In genomic region chr9:1979815-1980367, GRCh38 we compare ENCODE assay signal across 10 cellular contexts. TPM values are rescaled to one million over a fixed set of nuclear protein-coding genes. Genes with fewer than 3 reads are reported as not detected.
DNase-seq lines count a peak whose midpoint lies in the region; ATAC-seq and TF ChIP-seq lines count a peak whose summit lies in the region.
"Had no signal": no experiment of that assay in that cellular context is flagged by ENCODE, and none has a peak within 500 bp of the region (broad histone marks: within the 10 kb centered on the region; RNA-seq: fewer than 3 reads in every experiment).

No MANE protein-coding gene starts in this region.

- H2AFZ ChIP-seq in KMS-11 (ENCODE audit: low read depth), result peak overlapping the region; percentile 15

- TF ChIP-seq CTCF in KMS-11 (conservative IDR thresholded peaks at IDR 0.05; ENCODE audit: low read depth, low read length) (no peak), suprapubic skin (IDR thresholded peaks at IDR 0.05) (no peak)

- TF ChIP-seq POLR2A in suprapubic skin (IDR thresholded peaks at IDR 0.05), result no peak

- no peaks in the 10 kb centered on the region for H4K20me1 ChIP-seq in KMS-11 (ENCODE audit: insufficient read depth)

- no peaks in the 10 kb centered on the region for H3K27me3 Mint-ChIP-seq in stimulated activated memory B cell treated with anti-CD40 and anti-IgM and Interleukin-4, amounts not matched to agents 10 μg/mL and 1 μg/mL and 100 μg/mL, for 72 hours
- H3K27me3 Mint-ChIP-seq in activated T-helper 1 cell treated with anti-CD3 and anti-CD28 coated beads, Interleukin-12 subunit alpha, Interleukin-12 subunit beta, Interleukin-2, Interleukin-4 antibody, amounts not matched to agents 30 ng/mL and 10 ng/mL and 1 ng/mL, durations not matched to agents 14 hours and 24 hours and 36 hours (ENCODE audit: insufficient read depth), result peaks cover 9% of the 10 kb centered on the region
- H3K27me3 Mint-ChIP-seq: activated CD8-positive, alpha-beta T cell treated with anti-CD3 and anti-CD28 coated beads for 36 hours had no signal

- no peak for TF ChIP-seq EP300 in suprapubic skin (IDR thresholded peaks at IDR 0.05)

- 23% methylated on average over 7 of the region's 7 CpGs for WGBS in suprapubic skin

- peak overlapping the region; percentile 87 for H3K27ac ChIP-seq in KMS-11
- peak overlapping the region; percentile 57 for H3K27ac ChIP-seq in suprapubic skin

- intact Hi-C loops in activated T-helper 1 cell treated with anti-CD3 and anti-CD28 coated beads, Interleukin-12 subunit alpha, Interleukin-12 subunit beta, Interleukin-2, Interleukin-4 antibody, amounts not matched to agents 30 ng/mL and 10 ng/mL and 1 ng/mL, durations not matched to agents 14 hours and 24 hours and 36 hours (cut with micrococcal nuclease), result no loop called here

- no peaks in the 10 kb centered on the region for H3K4me1 Mint-ChIP-seq in stimulated activated memory B cell treated with anti-CD40 and anti-IgM and Interleukin-4, amounts not matched to agents 10 μg/mL and 1 μg/mL and 100 μg/mL, for 72 hours
- no peaks in the 10 kb centered on the region for H3K4me1 Mint-ChIP-seq in activated T-helper 1 cell treated with anti-CD3 and anti-CD28 coated beads, Interleukin-12 subunit alpha, Interleukin-12 subunit beta, Interleukin-2, Interleukin-4 antibody, amounts not matched to agents 30 ng/mL and 10 ng/mL and 1 ng/mL, durations not matched to agents 14 hours and 24 hours and 36 hours (ENCODE audit: low read depth)

- H3K36me3 ChIP-seq in KMS-11 (ENCODE audit: insufficient read depth) (no peaks in the 10 kb centered on the region), adipocyte (ENCODE audit: control insufficient read depth, insufficient read depth, low read length, severe bottlenecking) (no peaks in the 10 kb centered on the region), suprapubic skin (no peaks in the 10 kb centered on the region)

- H3K9me3 ChIP-seq in adipocyte (ENCODE audit: control insufficient read depth, low read length) (no peaks in the 10 kb centered on the region), suprapubic skin (no peaks in the 10 kb centered on the region)

- no peak for ATAC-seq in GM18520 (IDR thresholded peaks at IDR 0.05; ENCODE audit: unreplicated experiment)
- no peak for ATAC-seq in stimulated activated memory B cell treated with anti-CD40 and anti-IgM and Interleukin-4, amounts not matched to agents 10 μg/mL and 1 μg/mL and 100 μg/mL, for 72 hours
- ATAC-seq: activated CD8-positive, alpha-beta T cell treated with anti-CD3 and anti-CD28 coated beads for 36 hours had no signal

- no peak overlapping the region for H3K4me3 Mint-ChIP-seq in stimulated activated memory B cell treated with anti-CD40 and anti-IgM and Interleukin-4, amounts not matched to agents 10 μg/mL and 1 μg/mL and 100 μg/mL, for 72 hours
- no peak overlapping the region for H3K4me3 Mint-ChIP-seq in activated T-helper 1 cell treated with anti-CD3 and anti-CD28 coated beads, Interleukin-12 subunit alpha, Interleukin-12 subunit beta, Interleukin-2, Interleukin-4 antibody, amounts not matched to agents 30 ng/mL and 10 ng/mL and 1 ng/mL, durations not matched to agents 14 hours and 24 hours and 36 hours
- H3K4me3 Mint-ChIP-seq: activated CD8-positive, alpha-beta T cell treated with anti-CD3 and anti-CD28 coated beads for 36 hours had no signal

- H3K9ac ChIP-seq in KMS-11, result peak overlapping the region; percentile 57
- peak overlapping the region; percentile 23 for H3K9ac ChIP-seq in adipocyte (ENCODE audit: low read length)

- H3K36me3 Mint-ChIP-seq in stimulated activated memory B cell treated with anti-CD40 and anti-IgM and Interleukin-4, amounts not matched to agents 10 μg/mL and 1 μg/mL and 100 μg/mL, for 72 hours, result no peaks in the 10 kb centered on the region
- no peaks in the 10 kb centered on the region for H3K36me3 Mint-ChIP-seq in activated T-helper 1 cell treated with anti-CD3 and anti-CD28 coated beads, Interleukin-12 subunit alpha, Interleukin-12 subunit beta, Interleukin-2, Interleukin-4 antibody, amounts not matched to agents 30 ng/mL and 10 ng/mL and 1 ng/mL, durations not matched to agents 14 hours and 24 hours and 36 hours (ENCODE audit: low read depth)

- H3K9me3 Mint-ChIP-seq in stimulated activated memory B cell treated with anti-CD40 and anti-IgM and Interleukin-4, amounts not matched to agents 10 μg/mL and 1 μg/mL and 100 μg/mL, for 72 hours, result no peaks in the 10 kb centered on the region
- no peaks in the 10 kb centered on the region for H3K9me3 Mint-ChIP-seq in activated T-helper 1 cell treated with anti-CD3 and anti-CD28 coated beads, Interleukin-12 subunit alpha, Interleukin-12 subunit beta, Interleukin-2, Interleukin-4 antibody, amounts not matched to agents 30 ng/mL and 10 ng/mL and 1 ng/mL, durations not matched to agents 14 hours and 24 hours and 36 hours
- H3K9me3 Mint-ChIP-seq: activated CD8-positive, alpha-beta T cell treated with anti-CD3 and anti-CD28 coated beads for 36 hours had no signal

- H3K4me3 ChIP-seq in KMS-11 (IDR thresholded peaks at IDR 0.05; ENCODE audit: insufficient read depth, low read depth, low read length) (no peak overlapping the region), adipocyte (ENCODE audit: low read length) (peak overlapping the region; percentile 34), suprapubic skin (no peak overlapping the region)

- H3K4me1 ChIP-seq in KMS-11 (ENCODE audit: low read depth, poor library complexity, severe bottlenecking) (peaks cover 69% of the 10 kb centered on the region), adipocyte (ENCODE audit: control insufficient read depth, insufficient read depth, low read length) (peaks cover 35% of the 10 kb centered on the region), suprapubic skin (peaks cover 37% of the 10 kb centered on the region)

- H3K79me2 ChIP-seq in KMS-11 (ENCODE audit: insufficient read depth, low read depth), result peaks cover 5% of the 10 kb centered on the region; the same call in 1 of the 2 replicates

- no peak overlapping the region for H3K27ac Mint-ChIP-seq in stimulated activated memory B cell treated with anti-CD40 and anti-IgM and Interleukin-4, amounts not matched to agents 10 μg/mL and 1 μg/mL and 100 μg/mL, for 72 hours
- H3K27ac Mint-ChIP-seq in activated T-helper 1 cell treated with anti-CD3 and anti-CD28 coated beads, Interleukin-12 subunit alpha, Interleukin-12 subunit beta, Interleukin-2, Interleukin-4 antibody, amounts not matched to agents 30 ng/mL and 10 ng/mL and 1 ng/mL, durations not matched to agents 14 hours and 24 hours and 36 hours, result no peak overlapping the region
- H3K27ac Mint-ChIP-seq: activated CD8-positive, alpha-beta T cell treated with anti-CD3 and anti-CD28 coated beads for 36 hours had no signal

- peak overlapping the region; percentile 78 for H3K4me2 ChIP-seq in KMS-11

- peak; percentile 60 for DNase-seq in adipocyte (ENCODE audit: low read depth)
- peak; percentile 67 for DNase-seq in iris pigment epithelial cell (ENCODE audit: low read depth)
- peak in 1 of 2 donors; percentile 64 for DNase-seq in suprapubic skin (ENCODE audit: low spot score in 2 of 2)
- DNase-seq in activated T-helper 1 cell treated with anti-CD3 and anti-CD28 coated beads, Interleukin-12 subunit alpha, Interleukin-12 subunit beta, Interleukin-2, Interleukin-4 antibody, amounts not matched to agents 30 ng/mL and 10 ng/mL and 1 ng/mL, durations not matched to agents 14 hours and 24 hours and 36 hours (ENCODE audit: low spot score), result no peak
- DNase-seq: activated CD8-positive, alpha-beta T cell treated with anti-CD3 and anti-CD28 coated beads for 36 hours; caudate nucleus; GOT3 had no signal

- H3K27me3 ChIP-seq in KMS-11 (ENCODE audit: insufficient read depth, low read depth) (no peaks in the 10 kb centered on the region), adipocyte (replicated peaks; ENCODE audit: control insufficient read depth, insufficient read depth, low read length) (no peaks in the 10 kb centered on the region), suprapubic skin (no peaks in the 10 kb centered on the region)

RNA-seq across cellular contexts. Expression of gene SMARCA2, which starts 35.3 kb away (rescaled TPM):
- total RNA-seq in suprapubic skin, result 100 to 1,000 TPM in 3 of 4 donors, 10 to 100 TPM in 1; 88.9 to 236 (median 140) TPM
- 105 and 108 TPM in 2 replicates for total RNA-seq in activated T-helper 1 cell treated with anti-CD3 and anti-CD28 coated beads, Interleukin-12 subunit alpha, Interleukin-12 subunit beta, Interleukin-2, Interleukin-4 antibody, amounts not matched to agents 30 ng/mL and 10 ng/mL and 1 ng/mL, durations not matched to agents 14 hours and 24 hours and 36 hours
